In genomic region chr9:131289301-131290038, GRCh38 we compare ENCODE assay signal across 9 cellular contexts. TPM values are rescaled to one million over a fixed set of nuclear protein-coding genes. Genes with fewer than 3 reads are reported as not detected.
DNase-seq lines count a peak whose midpoint lies in the region; ATAC-seq and TF ChIP-seq lines count a peak whose summit lies in the region.
"Had no signal": no experiment of that assay in that cellular context is flagged by ENCODE, and none has a peak within 500 bp of the region (broad histone marks: within the 10 kb centered on the region; RNA-seq: fewer than 3 reads in every experiment).

Gene PLPP7 (plus strand): TSS chr9:131289723. CDS start chr9:131289998, 275 bp downstream.

- ATAC-seq in WTC11 (peak; percentile 97), heart left ventricle (peak; percentile 88 to 94 (median 91)), GM18867 (IDR thresholded peaks at IDR 0.05; ENCODE audit: unreplicated experiment) (no peak)

- H3K4me3 ChIP-seq in heart left ventricle, result peak within 1 kb of the TSS; percentile 57 to 88 (median 62)

- peak; percentile 61 to 92 for TF ChIP-seq POLR2A in heart left ventricle (IDR thresholded peaks at IDR 0.05)

- CTCF ChIA-PET in WTC11 (lab: Charles Lee), result interaction anchor here (0.6 to 4.4 kb wide), 9 partner anchors 9 to 60 kb away, joined by 3 to 44 read pairs (median 6); partner anchors contain the start of gene FAM78A

- TF ChIP-seq CTCF in WTC11 (IDR thresholded peaks at IDR 0.05) (no peak), heart left ventricle (IDR thresholded peaks at IDR 0.05) (peak in 1 of 12 donors; percentile 2)

- peak within 1 kb of the TSS; percentile 78 to 98 (median 94) for H3K27ac ChIP-seq in heart left ventricle

- DNase-seq in NCI-H1417 (lab: John Stamatoyannopoulos, UW) (peak in 2 of 3 experiments; percentile 73 to 79), NCI-H1417 treated with DMSO at 0.1 percent for 48 hours (lab: John Stamatoyannopoulos, UW) (no peak), WTC11 (ENCODE audit: low spot score) (peak; percentile 75), heart left ventricle (peak; percentile 88 to 95 (median 89)), posterior cingulate gyrus (peak; percentile 81 to 99 (median 88)), DMS79 (lab: John Stamatoyannopoulos, UW) (no peak)
- DNase-seq in activated T-cell treated with anti-CD3 and anti-CD28 coated beads, Interleukin-2, amount 50 U/mL, for 48 hours, result no peak

- no peaks in the 10 kb centered on the region for H3K36me3 Mint-ChIP-seq in WTC11

- H3K27me3 ChIP-seq in heart left ventricle, result no peaks in the 10 kb centered on the region

- POLR2A ChIA-PET in WTC11 (lab: Charles Lee), result interaction anchor here (0.8 to 1.3 kb wide), 2 partner anchors 8 to 13 kb away, joined by 3 read pairs; partner anchors contain the start of gene FAM78A

- H3K4me3 Mint-ChIP-seq in WTC11, result peak within 1 kb of the TSS; percentile 36; the same call in 1 of the 2 replicates
- H3K4me3 Mint-ChIP-seq: T-helper 1 cell treated with Interleukin-12 subunit alpha and Interleukin-12 subunit beta and Interleukin-4 antibody, amounts not matched to agents 30 μg/mL and 1 μg/mL, for 36 hours had no signal

- H3K36me3 ChIP-seq in heart left ventricle, result peaks cover 0 to 14% (median 0%) of the 10 kb centered on the region in 9 donors

- 9 to 27% (median 26%) methylated on average over 20 to 28 of the region's 28 CpGs for WGBS in heart left ventricle, 4 donors

- peaks cover 3% of the 10 kb centered on the region; the same call in 1 of the 2 replicates for H3K27me3 Mint-ChIP-seq in WTC11 (ENCODE audit: low read depth)

- no peaks in the 10 kb centered on the region for H3K9me3 ChIP-seq in heart left ventricle

- H3K27ac Mint-ChIP-seq in WTC11, result peak within 1 kb of the TSS; percentile 41; the same call in 1 of the 2 replicates
- H3K27ac Mint-ChIP-seq: T-helper 1 cell treated with Interleukin-12 subunit alpha and Interleukin-12 subunit beta and Interleukin-4 antibody, amounts not matched to agents 30 μg/mL and 1 μg/mL, for 36 hours had no signal

- intact Hi-C loops in heart left ventricle (cut with DNase I), result loop anchor here in 3 of 10 donors (5.0 to 10.0 kb wide), 2 partner anchors 43 to 45 kb away; no protein-coding TSS in a partner anchor
- intact Hi-C loops in posterior cingulate gyrus (cut with DNase I), result no loop called here

- H3K4me1 ChIP-seq in heart left ventricle, result peaks cover 0 to 71% (median 25%) of the 10 kb centered on the region in 12 donors

- no peaks in the 10 kb centered on the region for H3K9me3 Mint-ChIP-seq in WTC11
- H3K9me3 Mint-ChIP-seq: T-helper 1 cell treated with Interleukin-12 subunit alpha and Interleukin-12 subunit beta and Interleukin-4 antibody, amounts not matched to agents 30 μg/mL and 1 μg/mL, for 36 hours had no signal

- H3K4me1 Mint-ChIP-seq in WTC11, result peaks cover 10% of the 10 kb centered on the region

TF ChIP-seq in WTC11, 78 proteins besides CTCF, POLR2A, EP300 and RAD21:
- TF ChIP-seq, protein P1, sequence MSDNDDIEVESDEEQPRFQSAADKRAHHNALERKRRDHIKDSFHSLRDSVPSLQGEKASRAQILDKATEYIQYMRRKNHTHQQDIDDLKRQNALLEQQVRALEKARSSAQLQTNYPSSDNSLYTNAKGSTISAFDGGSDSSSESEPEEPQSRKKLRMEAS (CRISPR knock-in tag; IDR thresholded peaks at IDR 0.05), result no peak
- TF ChIP-seq MYBL2 (CRISPR knock-in tag; IDR thresholded peaks at IDR 0.05) (peak; percentile 44; the same call in 1 of the 2 replicates), TEAD1 (CRISPR knock-in tag; IDR thresholded peaks at IDR 0.05) (no peak), NFYB (CRISPR knock-in tag; conservative IDR thresholded peaks at IDR 0.05; ENCODE audit: low read depth) (peak; percentile 70)

RNA-seq across cellular contexts. Expression of gene PLPP7, which starts in this region (rescaled TPM):
- total RNA-seq in WTC11 (2021), result 4.2 to 4.9 TPM (median 4.7 TPM) in 3 replicates
- total RNA-seq in heart left ventricle, result 100 to 1,000 TPM in 6 of 9 donors, 10 to 100 TPM in 3; 78.8 to 293 (median 109) TPM
- polyA plus RNA-seq in heart left ventricle, result 100 to 1,000 TPM in 1 of 2 donors, 10 to 100 TPM in 1; 56.1 to 166 TPM

Comparison
In these comparisons a context has a peak if more than half of its experiments do, and no peak if none do; other contexts are left out.
1. RNA of gene PLPP7 (total RNA-seq): 78.8 to 293 TPM in heart left ventricle; 4.2 to 4.9 TPM in WTC11; every median in the first group is over 10 times any median in the second.
2. DNase-seq: peak in NCI-H1417 (2 of 3), WTC11 (single experiment), heart left ventricle (5 of 5) and posterior cingulate gyrus (10 of 10); none in NCI-H1417 treated with DMSO at 0.1 percent for 48 hours (single experiment), DMS79 (single experiment) and activated T-cell treated with anti-CD3 and anti-CD28 coated beads, Interleukin-2, amount 50 U/mL, for 48 hours (0 of 2).